8 cellular contexts compared by ENCODE assay signal in the genomic region with DNA sequence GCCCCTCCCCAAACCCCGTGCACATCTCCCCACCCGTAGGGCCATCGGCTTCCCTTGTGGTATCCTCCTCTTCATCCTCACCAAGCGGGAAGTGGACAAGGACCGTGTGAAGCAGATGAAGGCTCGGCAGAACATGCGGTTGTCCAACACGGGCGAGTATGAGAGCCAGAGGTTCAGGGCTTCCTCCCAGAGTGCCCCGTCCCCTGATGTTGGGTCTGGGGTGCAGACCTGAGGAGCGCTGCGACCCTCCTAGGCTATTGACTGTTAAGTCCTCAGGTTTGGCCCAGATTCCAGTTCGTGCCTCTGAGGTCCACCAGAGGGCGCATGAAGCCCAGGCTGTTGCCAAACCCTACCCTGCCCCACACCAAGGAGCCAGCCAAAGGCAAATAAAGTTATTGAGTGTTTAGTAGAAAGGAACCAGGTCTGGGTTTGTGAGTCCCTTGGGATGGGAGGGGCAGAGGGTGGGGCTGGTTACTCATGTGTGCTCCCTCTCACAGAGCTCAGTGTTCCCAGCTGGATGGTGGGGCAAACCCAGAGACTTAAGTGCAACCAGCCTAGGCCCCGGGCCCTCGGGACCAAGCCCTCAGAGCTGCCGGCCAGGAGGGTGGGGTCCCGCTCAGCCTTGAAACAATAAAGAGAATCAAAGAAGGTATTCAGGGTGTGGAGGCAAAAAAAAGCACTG. TPM values are rescaled to one million over a fixed set of nuclear protein-coding genes. Genes with fewer than 3 reads are reported as not detected.
DNase-seq lines count a peak whose midpoint lies in the region; ATAC-seq and TF ChIP-seq lines count a peak whose summit lies in the region.

No MANE protein-coding gene starts in this region.

- DNase-seq in LNCaP clone FGC (ENCODE audit: low read depth): peak; percentile 83
- peak; percentile 67 for DNase-seq in activated T-helper 9 cell treated with anti-CD3 and anti-CD28 coated beads, Interleukin-2, amount 50 U/mL, for 16 hours (ENCODE audit: low read depth)
- DNase-seq in fibroblast of the conjunctiva (ENCODE audit: low read depth): peak; percentile 97
- DNase-seq in occipital lobe (lab: John Stamatoyannopoulos, UW): peak; percentile 64
- DNase-seq in substantia nigra (lab: John Stamatoyannopoulos, UW): peak in 48 of 49 donors; percentile 22 to 85 (median 74)

- TF ChIP-seq POLR2A in Raji (IDR thresholded peaks at IDR 0.05; ENCODE audit: insufficient read depth, low read depth, low read length): 0 out of 2 replicates have a peak, but pooled peaks have one; percentile 17

- no peak overlapping the region for H3K4me3 ChIP-seq in LNCaP clone FGC (ENCODE audit: low read depth, low read length)

- peak; percentile 92 for TF ChIP-seq CTCF in 22Rv1 (IDR thresholded peaks at IDR 0.05)
- TF ChIP-seq CTCF in LNCaP clone FGC (IDR thresholded peaks at IDR 0.05; ENCODE audit: control insufficient read depth, extremely low read depth, insufficient read depth): peak; percentile 86

- H3K27ac ChIP-seq in 22Rv1 (peak overlapping the region; percentile 77), substantia nigra (ENCODE audit: low read depth, low read length, poor library complexity, severe bottlenecking) (peak overlapping the region; percentile 71)

- peak; percentile 26 for ATAC-seq in GM18498 (IDR thresholded peaks at IDR 0.05; ENCODE audit: unreplicated experiment)

RNA-seq across cellular contexts. Expression of a gene that starts 2.4 kb away (rescaled TPM):
- 18.2 TPM for total RNA-seq in occipital lobe

RNA-seq across cellular contexts. Expression of a gene that starts 2.7 kb away (rescaled TPM):
- total RNA-seq in occipital lobe: 105 TPM

RNA-seq across cellular contexts. Expression of a gene that starts 11.9 kb away (rescaled TPM):
- not detected for total RNA-seq in occipital lobe

RNA-seq across cellular contexts. Expression of a gene that starts 19.6 kb away (rescaled TPM):
- total RNA-seq in occipital lobe: 16.2 TPM

RNA-seq across cellular contexts. Expression of a gene that starts 55.7 kb away (rescaled TPM):
- 110 TPM for total RNA-seq in occipital lobe
